ENCODE assay signal across 15 cellular contexts in genomic region chr14:68957688-68958248, GRCh38. TPM values are rescaled to one million over a fixed set of nuclear protein-coding genes. Genes with fewer than 3 reads are reported as not detected.
DNase-seq lines count a peak whose midpoint lies in the region; ATAC-seq and TF ChIP-seq lines count a peak whose summit lies in the region.
"Had no signal": no experiment of that assay in that cellular context is flagged by ENCODE, and none has a peak within 500 bp of the region (broad histone marks: within the 10 kb centered on the region; RNA-seq: fewer than 3 reads in every experiment).

No MANE protein-coding gene starts in this region.

- no peak for TF ChIP-seq EP300 in transverse colon (IDR thresholded peaks at IDR 0.05; ENCODE audit: low read depth)

- no peak for ATAC-seq in naive thymus-derived CD4-positive, alpha-beta T cell
- no peak for ATAC-seq in HG03139 (IDR thresholded peaks at IDR 0.05; ENCODE audit: unreplicated experiment)
- ATAC-seq in GM19035 (IDR thresholded peaks at IDR 0.05; ENCODE audit: unreplicated experiment) = no peak

- no peaks in the 10 kb centered on the region for H3K9me3 ChIP-seq in mammary epithelial cell (replicated peaks; ENCODE audit: insufficient read depth, low read length)
- H3K9me3 ChIP-seq in naive thymus-derived CD4-positive, alpha-beta T cell (ENCODE audit: control insufficient read depth in 2 of 3, low read length in 3 of 3) = no peaks in the 10 kb centered on the region
- H3K9me3 ChIP-seq in transverse colon = no peaks in the 10 kb centered on the region

- H3K4me3 Mint-ChIP-seq in activated naive CD4-positive, alpha-beta T cell treated with anti-CD3 and anti-CD28 coated beads, Interleukin-2, amount 50 U/mL, for 24 hours = no peak overlapping the region
- H3K4me3 Mint-ChIP-seq in activated naive CD4-positive, alpha-beta T cell treated with anti-CD3 and anti-CD28 coated beads, Interleukin-2, amount 10 ng/mL, durations not matched to agents 7 days and 5 days = no peak overlapping the region
- peak overlapping the region in 9 of 10 donors; percentile 24 to 78 (median 65) for H3K4me3 Mint-ChIP-seq in naive thymus-derived CD4-positive, alpha-beta T cell
- H3K4me3 Mint-ChIP-seq: type B pancreatic cell had no signal

- WGBS in mammary epithelial cell (ENCODE audit: low coverage, missing lambda C conversion rate) = 87% methylated on average over 13 of the region's 13 CpGs
- 57 to 71% methylated on average over 4 to 13 of the region's 13 CpGs for WGBS in transverse colon (ENCODE audit: low coverage in 1 of 2), 2 donors

- TF ChIP-seq CTCF in mammary epithelial cell (conservative IDR thresholded peaks at IDR 0.05 in 1 of 2, IDR thresholded peaks at IDR 0.05 in 1 of 2; ENCODE audit: extremely low read depth in 1 of 2, insufficient read depth in 1 of 2, low read depth in 1 of 2, low read length in 2 of 2) (no peak), transverse colon (IDR thresholded peaks at IDR 0.05) (no peak)

- peak overlapping the region; percentile 4 for H3K27ac Mint-ChIP-seq in activated naive CD4-positive, alpha-beta T cell treated with anti-CD3 and anti-CD28 coated beads, Interleukin-2, amount 50 U/mL, for 24 hours
- H3K27ac Mint-ChIP-seq in activated naive CD4-positive, alpha-beta T cell treated with anti-CD3 and anti-CD28 coated beads, Interleukin-2, amount 10 ng/mL, durations not matched to agents 7 days and 5 days = no peak overlapping the region
- H3K27ac Mint-ChIP-seq in naive thymus-derived CD4-positive, alpha-beta T cell = peak overlapping the region in 8 of 9 donors; percentile 76 to 97 (median 89)
- H3K27ac Mint-ChIP-seq: progenitor cell of endocrine pancreas had no signal

- DNase-seq in activated naive CD4-positive, alpha-beta T cell treated with anti-CD3 and anti-CD28 coated beads, Interleukin-2, amount 10 ng/mL, durations not matched to agents 7 days and 5 days = no peak
- no peak for DNase-seq in mammary epithelial cell
- no peak for DNase-seq in naive thymus-derived CD4-positive, alpha-beta T cell
- DNase-seq in transverse colon = no peak
- no peak for DNase-seq in EL
- DNase-seq: ACHN; activated CD8-positive, alpha-beta memory T cell treated with anti-CD3 and anti-CD28 coated beads, Interleukin-2, amount 50 U/mL, for 4 hours; anterior cingulate cortex; NCI-H1417 treated with DMSO at 0.1 percent for 48 hours; SHP77 had no signal

- no peak for TF ChIP-seq POLR2A in transverse colon (IDR thresholded peaks at IDR 0.05)

- H3K4me3 ChIP-seq in mammary epithelial cell (replicated peaks in 1 of 3; ENCODE audit: insufficient read depth in 1 of 3, low read depth in 2 of 3, low read length in 3 of 3) (no peak overlapping the region), transverse colon (no peak overlapping the region)
- H3K4me3 ChIP-seq in naive thymus-derived CD4-positive, alpha-beta T cell (ENCODE audit: low read length) = peak overlapping the region; percentile 0

- peak overlapping the region; percentile 29 for H3K9ac ChIP-seq in mammary epithelial cell (ENCODE audit: insufficient read depth, low read length)

- peaks cover 92% of the 10 kb centered on the region for H3K4me1 Mint-ChIP-seq in activated naive CD4-positive, alpha-beta T cell treated with anti-CD3 and anti-CD28 coated beads, Interleukin-2, amount 50 U/mL, for 24 hours
- H3K4me1 Mint-ChIP-seq in activated naive CD4-positive, alpha-beta T cell treated with anti-CD3 and anti-CD28 coated beads, Interleukin-2, amount 10 ng/mL, durations not matched to agents 7 days and 5 days = peaks cover 52% of the 10 kb centered on the region
- peaks cover 26 to 100% (median 92%) of the 10 kb centered on the region in 7 donors for H3K4me1 Mint-ChIP-seq in naive thymus-derived CD4-positive, alpha-beta T cell

- dilution Hi-C loops in mammary epithelial cell (cut with HindIII; ENCODE audit: low sequenced_read_pairs) = loop anchor here (5.0 kb wide), 1 partner anchor 95 kb away; no protein-coding TSS in a partner anchor

- peaks cover 4% of the 10 kb centered on the region for H3K36me3 Mint-ChIP-seq in activated naive CD4-positive, alpha-beta T cell treated with anti-CD3 and anti-CD28 coated beads, Interleukin-2, amount 50 U/mL, for 24 hours
- H3K36me3 Mint-ChIP-seq in activated naive CD4-positive, alpha-beta T cell treated with anti-CD3 and anti-CD28 coated beads, Interleukin-2, amount 10 ng/mL, durations not matched to agents 7 days and 5 days = peaks cover 16% of the 10 kb centered on the region
- H3K36me3 Mint-ChIP-seq in naive thymus-derived CD4-positive, alpha-beta T cell = peaks cover 0 to 29% (median 9%) of the 10 kb centered on the region in 5 donors

- H3K4me2 ChIP-seq in mammary epithelial cell (ENCODE audit: insufficient read depth, low read depth, low read length) = peak overlapping the region; percentile 70

- no peaks in the 10 kb centered on the region for H3K27me3 ChIP-seq in mammary epithelial cell (ENCODE audit: insufficient read depth, low read length)
- H3K27me3 ChIP-seq in naive thymus-derived CD4-positive, alpha-beta T cell (ENCODE audit: control insufficient read depth in 2 of 2, insufficient read depth in 2 of 2, low read length in 2 of 2) = no peaks in the 10 kb centered on the region
- H3K27me3 ChIP-seq in transverse colon = no peaks in the 10 kb centered on the region

- H3K9me3 Mint-ChIP-seq in activated naive CD4-positive, alpha-beta T cell treated with anti-CD3 and anti-CD28 coated beads, Interleukin-2, amount 50 U/mL, for 24 hours = no peaks in the 10 kb centered on the region
- no peaks in the 10 kb centered on the region for H3K9me3 Mint-ChIP-seq in activated naive CD4-positive, alpha-beta T cell treated with anti-CD3 and anti-CD28 coated beads, Interleukin-2, amount 10 ng/mL, durations not matched to agents 7 days and 5 days
- no peaks in the 10 kb centered on the region for H3K9me3 Mint-ChIP-seq in naive thymus-derived CD4-positive, alpha-beta T cell
- H3K9me3 Mint-ChIP-seq: type B pancreatic cell had no signal

- CTCF ChIA-PET in activated naive CD4-positive, alpha-beta T cell treated with anti-CD3 and anti-CD28 coated beads, Interleukin-2, amount 10 ng/mL, durations not matched to agents 7 days and 5 days (lab: Charles Lee) = interaction anchor here (1.0 kb wide), 1 partner anchor 46 kb away, joined by 3 read pairs; no protein-coding TSS in a partner anchor
- CTCF ChIA-PET in mammary epithelial cell (lab: Charles Lee; ENCODE audit: low non-redundant PET) = no interaction called here
- CTCF ChIA-PET in naive thymus-derived CD4-positive, alpha-beta T cell (lab: Charles Lee) = interaction anchor here (0.6 kb wide), 1 partner anchor 28 kb away, joined by 3 read pairs; no protein-coding TSS in a partner anchor

- in situ Hi-C loops in mammary epithelial cell (cut with MboI; ENCODE audit: low sequenced_read_pairs in 2 of 2) = no loop called here
- in situ Hi-C loops in transverse colon (cut with MboI; ENCODE audit: low pct_ligation_motif_present in 1 of 4, low pct_unique_long_range_greater_than_20kb in 1 of 4, low sequenced_read_pairs in 3 of 4) = no loop called here

- H3K36me3 ChIP-seq in mammary epithelial cell (ENCODE audit: insufficient read depth, low read length) = peaks cover 16% of the 10 kb centered on the region
- peaks cover 0 to 3% (median 0%) of the 10 kb centered on the region in 3 experiments for H3K36me3 ChIP-seq in naive thymus-derived CD4-positive, alpha-beta T cell (ENCODE audit: control insufficient read depth in 2 of 3, insufficient read depth in 3 of 3, low read length in 3 of 3)
- no peaks in the 10 kb centered on the region for H3K36me3 ChIP-seq in transverse colon

- H3K4me1 ChIP-seq in mammary epithelial cell (ENCODE audit: insufficient read depth, low read length) = peaks cover 98% of the 10 kb centered on the region
- peaks cover 0 to 86% of the 10 kb centered on the region in 2 donors for H3K4me1 ChIP-seq in naive thymus-derived CD4-positive, alpha-beta T cell (ENCODE audit: control insufficient read depth in 2 of 2, insufficient read depth in 2 of 2, low read length in 2 of 2)
- H3K4me1 ChIP-seq in transverse colon = peaks cover 50 to 87% (median 63%) of the 10 kb centered on the region in 4 donors

- peaks cover 100% of the 10 kb centered on the region for H3K79me2 ChIP-seq in mammary epithelial cell (ENCODE audit: insufficient read depth, low read length)

- no peak overlapping the region for H2AFZ ChIP-seq in mammary epithelial cell (ENCODE audit: low read depth, low read length)

- BruUV-seq in mammary epithelial cell (replicated peaks; lab: Mats Ljungman, UMichigan) = no TSS peak

- H3K27me3 Mint-ChIP-seq in activated naive CD4-positive, alpha-beta T cell treated with anti-CD3 and anti-CD28 coated beads, Interleukin-2, amount 50 U/mL, for 24 hours = no peaks in the 10 kb centered on the region
- peaks cover 3% of the 10 kb centered on the region for H3K27me3 Mint-ChIP-seq in activated naive CD4-positive, alpha-beta T cell treated with anti-CD3 and anti-CD28 coated beads, Interleukin-2, amount 10 ng/mL, durations not matched to agents 7 days and 5 days
- H3K27me3 Mint-ChIP-seq in naive thymus-derived CD4-positive, alpha-beta T cell = no peaks in the 10 kb centered on the region
- H3K27me3 Mint-ChIP-seq: progenitor cell of endocrine pancreas, type B pancreatic cell had no signal

- POLR2A ChIA-PET in naive thymus-derived CD4-positive, alpha-beta T cell (lab: Charles Lee) = interaction anchor here (0.7 to 7.6 kb wide), 8 partner anchors 9 to 47 kb away, joined by 3 to 82 read pairs (median 4); no protein-coding TSS in a partner anchor

- intact Hi-C loops in mammary epithelial cell (cut with micrococcal nuclease) = loop anchor here (1.0 kb wide), 1 partner anchor 46 kb away; no protein-coding TSS in a partner anchor
- intact Hi-C loops in naive thymus-derived CD4-positive, alpha-beta T cell (cut with micrococcal nuclease) = no loop called here
- intact Hi-C loops in transverse colon (cut with DNase I; ENCODE audit: low total_unique reads) = no loop called here

- peak overlapping the region; percentile 48 for H3K27ac ChIP-seq in mammary epithelial cell (ENCODE audit: insufficient read depth, low read depth, low read length)
- no peak overlapping the region for H3K27ac ChIP-seq in naive thymus-derived CD4-positive, alpha-beta T cell (ENCODE audit: low read depth, low read length)
- H3K27ac ChIP-seq in transverse colon = peak overlapping the region; percentile 93 to 99 (median 96)

- H4K20me1 ChIP-seq in mammary epithelial cell (ENCODE audit: insufficient read depth, low read length) = peaks cover 6% of the 10 kb centered on the region

RNA-seq across cellular contexts. Expression of gene ACTN1, which starts 21.3 kb away (rescaled TPM):
- total RNA-seq in mammary epithelial cell (1,000 to 10,000 TPM in 1 of 2 donors, 100 to 1,000 TPM in 1; 841 to 1,322 TPM), transverse colon (100 to 1,000 TPM; 127 to 403 (median 197) TPM)
- 813 TPM for polyA plus RNA-seq in mammary epithelial cell
- 1,325 TPM for polyA minus RNA-seq in mammary epithelial cell
- 100 to 1,000 TPM in 4 of 5 experiments, 10 to 100 TPM in 1; 41.3 to 249 (median 227) TPM for total RNA-seq in naive thymus-derived CD4-positive, alpha-beta T cell
- 100 to 1,000 TPM; 188 to 390 TPM for polyA plus RNA-seq in naive thymus-derived CD4-positive, alpha-beta T cell

Comparison
In these comparisons a context has a peak if more than half of its experiments do, and no peak if none do; other contexts are left out.
1. H3K4me3 Mint-ChIP-seq: peak in naive thymus-derived CD4-positive, alpha-beta T cell (9 of 10); none in activated naive CD4-positive, alpha-beta T cell treated with anti-CD3 and anti-CD28 coated beads, Interleukin-2, amount 50 U/mL, for 24 hours (single experiment) and activated naive CD4-positive, alpha-beta T cell treated with anti-CD3 and anti-CD28 coated beads, Interleukin-2, amount 10 ng/mL, durations not matched to agents 7 days and 5 days (single experiment).